ENCODE assay signal across 24 cellular contexts in the genomic region with DNA sequence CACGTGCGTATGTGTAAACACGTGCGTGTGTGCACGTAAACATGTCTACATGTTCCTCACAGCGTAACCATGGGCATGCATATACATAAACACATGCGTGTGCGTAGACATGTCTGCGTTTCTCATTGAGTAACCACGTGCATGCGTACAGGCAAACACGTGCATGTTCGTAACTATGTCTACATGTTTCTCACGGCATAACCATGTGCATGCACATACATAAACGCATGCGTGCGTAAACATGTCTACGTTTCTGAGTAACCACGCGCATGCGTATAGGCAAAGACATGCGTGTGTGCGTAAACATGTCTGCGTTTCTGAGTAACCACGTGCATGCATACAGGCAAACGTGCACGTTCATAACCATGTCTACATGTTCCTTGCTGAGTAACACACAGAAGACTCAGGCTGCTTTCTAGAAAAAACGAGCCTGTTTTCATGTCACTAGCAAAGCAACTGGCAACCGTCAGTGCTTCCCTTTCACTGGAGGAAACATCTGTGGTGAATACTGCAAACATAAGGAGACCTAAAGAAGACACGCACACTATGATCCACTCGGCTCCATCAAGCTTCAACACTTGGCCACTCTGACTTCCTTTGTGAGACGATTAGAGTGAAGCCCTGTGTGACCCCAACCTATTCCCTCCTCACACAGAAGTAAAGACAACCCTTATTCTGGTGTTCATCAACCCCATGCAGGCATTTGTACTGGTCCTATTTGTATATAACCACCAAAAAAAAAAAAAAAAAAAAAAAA. TPM values are rescaled to one million over a fixed set of nuclear protein-coding genes. Genes with fewer than 3 reads are reported as not detected.
DNase-seq lines count a peak whose midpoint lies in the region; ATAC-seq and TF ChIP-seq lines count a peak whose summit lies in the region.
"Had no signal": no experiment of that assay in that cellular context is flagged by ENCODE, and none has a peak within 500 bp of the region (broad histone marks: within the 10 kb centered on the region; RNA-seq: fewer than 3 reads in every experiment).

No MANE protein-coding gene starts in this region.

- DNase-seq in CMK (ENCODE audit: low read depth) (peak; percentile 51), Kasumi-1 (lab: John Stamatoyannopoulos, UW) (peak; percentile 88 to 90), dermis blood vessel endothelial cell (peak; percentile 49), neuronal stem cell (ENCODE audit: low spot score) (no peak), ecto neural progenitor cell (ENCODE audit: low spot score) (no peak), prostate gland (ENCODE audit: low spot score) (no peak)
- DNase-seq: CD8-positive, alpha-beta T cell; DMS79; GM23248; HCEC 1CT; Karpas-422; MG63; NCI-H1048; NCI-H1436; NCI-H2029 treated with DMSO at 0.1 percent for 48 hours; NCI-H2171 treated with DMSO at 0.1 percent for 48 hours; NCI-H446 treated with DMSO at 0.1 percent for 48 hours; NCI-H69; SW 1271 had no signal

- H3K4ac ChIP-seq in neuronal stem cell (ENCODE audit: low read length) = no peak overlapping the region

- no peaks in the 10 kb centered on the region for H3K79me1 ChIP-seq in neuronal stem cell (ENCODE audit: low read depth, low read length)

- TF ChIP-seq POLR2A in gastroesophageal sphincter (IDR thresholded peaks at IDR 0.05) (no peak), prostate gland (IDR thresholded peaks at IDR 0.05) (no peak)

- TF ChIP-seq EP300 in gastroesophageal sphincter (IDR thresholded peaks at IDR 0.05) = no peak

- H3K36me3 ChIP-seq in neuronal stem cell (replicated peaks in 1 of 2; ENCODE audit: control insufficient read depth in 2 of 2, insufficient read depth in 2 of 2, low read length in 2 of 2) (peaks cover 60 to 99% of the 10 kb centered on the region in 2 donors), gastroesophageal sphincter (peaks cover 0 to 100% of the 10 kb centered on the region in 2 donors), prostate gland (peaks cover 10 to 14% of the 10 kb centered on the region in 2 donors)

- H2BK12ac ChIP-seq in neuronal stem cell (ENCODE audit: low read length) = no peak overlapping the region

- no peak overlapping the region for H3K4me2 ChIP-seq in neuronal stem cell (ENCODE audit: insufficient read depth, low read length, poor library complexity, severe bottlenecking)

- H3K27ac ChIP-seq in neuronal stem cell (replicated peaks; ENCODE audit: low read length) = no peak overlapping the region
- no peak overlapping the region for H3K27ac ChIP-seq in gastroesophageal sphincter
- no peak overlapping the region for H3K27ac ChIP-seq in prostate gland
- H3K27ac ChIP-seq: GM23248, Peyer's patch had no signal

- no peak overlapping the region for H2BK120ac ChIP-seq in neuronal stem cell (ENCODE audit: low read depth, low read length)

- no peak overlapping the region for H2BK5ac ChIP-seq in neuronal stem cell (ENCODE audit: low read length)

- H3K14ac ChIP-seq in neuronal stem cell (ENCODE audit: low read length) = no peak overlapping the region

- no peak overlapping the region for H3K9ac ChIP-seq in neuronal stem cell (ENCODE audit: low read depth, low read length, poor library complexity)
- H3K9ac ChIP-seq: GM23248 had no signal

- H3K27me3 ChIP-seq in neuronal stem cell (ENCODE audit: control insufficient read depth in 3 of 3, insufficient read depth in 3 of 3, low read depth in 1 of 3, low read length in 3 of 3) = no peaks in the 10 kb centered on the region
- H3K27me3 ChIP-seq in gastroesophageal sphincter = no peaks in the 10 kb centered on the region
- H3K27me3 ChIP-seq in prostate gland (replicated peaks; ENCODE audit: insufficient read depth) = no peaks in the 10 kb centered on the region
- H3K27me3 ChIP-seq: MG63, Peyer's patch had no signal

- no peak for TF ChIP-seq CTCF in gastroesophageal sphincter (IDR thresholded peaks at IDR 0.05)
- no peak for TF ChIP-seq CTCF in prostate gland (IDR thresholded peaks at IDR 0.05)

- H2AFZ ChIP-seq in neuronal stem cell (ENCODE audit: low read length) = no peak overlapping the region
- H2AFZ ChIP-seq: GM23248 had no signal

- no CpG with 5 or more reads among the region's 32 CpGs for WGBS in neuronal stem cell (ENCODE audit: extremely low coverage in 2 of 2, insufficient read length in 2 of 2, insufficient replicate concordance in 1 of 2), 2 donors
- 87 to 95% methylated on average over 20 to 31 of the region's 32 CpGs for WGBS in gastroesophageal sphincter (ENCODE audit: low coverage in 1 of 2), 2 donors
- WGBS in prostate gland = 94% methylated on average over 32 of the region's 32 CpGs

- H4K91ac ChIP-seq in neuronal stem cell (ENCODE audit: low read depth, low read length, poor library complexity) = no peak overlapping the region

- peak overlapping the region; percentile 15 for H3K23ac ChIP-seq in neuronal stem cell (ENCODE audit: low read depth, low read length, poor library complexity)

- peak overlapping the region in 1 of 2 donors; percentile 49 for H3K4me3 ChIP-seq in neuronal stem cell (ENCODE audit: low read length in 2 of 2)
- no peak overlapping the region for H3K4me3 ChIP-seq in gastroesophageal sphincter
- H3K4me3 ChIP-seq in prostate gland = no peak overlapping the region
- H3K4me3 ChIP-seq: GM23248, MG63, Peyer's patch had no signal

- no peak overlapping the region for H2AK5ac ChIP-seq in neuronal stem cell (ENCODE audit: low read depth, low read length)

- no peak overlapping the region for H2BK15ac ChIP-seq in neuronal stem cell (ENCODE audit: low read length)

- H4K8ac ChIP-seq in neuronal stem cell (ENCODE audit: low read depth, low read length) = no peak overlapping the region

- ATAC-seq in gastroesophageal sphincter (no peak), GM21515 (IDR thresholded peaks at IDR 0.05; ENCODE audit: unreplicated experiment) (no peak)
- ATAC-seq: CD8-positive, alpha-beta T cell had no signal

- H3K4me1 ChIP-seq in neuronal stem cell (ENCODE audit: control insufficient read depth in 2 of 2, insufficient read depth in 1 of 2, low read depth in 1 of 2, low read length in 2 of 2) (no peaks in the 10 kb centered on the region), gastroesophageal sphincter (no peaks in the 10 kb centered on the region), prostate gland (replicated peaks) (no peaks in the 10 kb centered on the region)
- H3K4me1 ChIP-seq: Peyer's patch had no signal

- H3K9me3 ChIP-seq in neuronal stem cell (replicated peaks in 1 of 2; ENCODE audit: control insufficient read depth in 2 of 2, insufficient read depth in 1 of 2, low read depth in 1 of 2, low read length in 2 of 2) = peaks cover 0 to 3% of the 10 kb centered on the region in 2 donors
- no peaks in the 10 kb centered on the region for H3K9me3 ChIP-seq in gastroesophageal sphincter
- no peaks in the 10 kb centered on the region for H3K9me3 ChIP-seq in prostate gland
- H3K9me3 ChIP-seq: MG63, Peyer's patch had no signal

- intact Hi-C loops in prostate gland (cut with DNase I) = no loop called here

- no peak overlapping the region for H3K18ac ChIP-seq in neuronal stem cell (ENCODE audit: low read length)

RNA-seq across cellular contexts. Expression of gene POLE, which starts 28.8 kb away (rescaled TPM):
- total RNA-seq in dermis blood vessel endothelial cell (32.5 and 39.7 TPM in 2 replicates), gastroesophageal sphincter (10 to 100 TPM in 3 of 4 donors, 1 to 10 TPM in 1; 7.2 to 63.8 (median 23.3) TPM), prostate gland (10 to 100 TPM; 41.8 to 65.4 TPM)
- 34.0 TPM for polyA plus RNA-seq in neuronal stem cell (2013, experiment 1 of 2)
- 33.7 TPM for polyA plus RNA-seq in neuronal stem cell (2013, experiment 2 of 2)

RNA-seq across cellular contexts. Expression of gene PXMP2, which starts 29.1 kb away (rescaled TPM):
- 27.3 and 34.4 TPM in 2 replicates for total RNA-seq in dermis blood vessel endothelial cell
- polyA plus RNA-seq in neuronal stem cell (2013, experiment 1 of 2) = 19.8 TPM
- polyA plus RNA-seq in neuronal stem cell (2013, experiment 2 of 2) = 22.6 TPM
- total RNA-seq in gastroesophageal sphincter = 10 to 100 TPM; 31.9 to 68.8 (median 55.4) TPM
- 100 to 1,000 TPM in 1 of 2 donors, 10 to 100 TPM in 1; 25.7 to 107 TPM for total RNA-seq in prostate gland

RNA-seq across cellular contexts. Expression of gene P2RX2, which starts 39.8 kb away (rescaled TPM):
- total RNA-seq in dermis blood vessel endothelial cell = 0.17 TPM in 1 of 2 replicates, not detected in the other
- 0.14 TPM for polyA plus RNA-seq in neuronal stem cell (2013, experiment 1 of 2)
- polyA plus RNA-seq in neuronal stem cell (2013, experiment 2 of 2) = 0.11 TPM
- total RNA-seq in gastroesophageal sphincter = 1 to 10 TPM in 3 of 4 donors, under 1 TPM in 1; 0.47 to 3.9 (median 3.3) TPM
- 1 to 10 TPM in 1 of 2 donors, under 1 TPM in 1; 0.32 to 8.2 TPM for total RNA-seq in prostate gland
- total RNA-seq: CD8-positive, alpha-beta T cell; GM23248; SK-MEL-5 had no signal
- polyA plus RNA-seq: BJ, GM23248 had no signal

RNA-seq across cellular contexts. Expression of gene LRCOL1, which starts 47.9 kb away (rescaled TPM):
- total RNA-seq in dermis blood vessel endothelial cell (3.2 and 6.6 TPM in 2 replicates), gastroesophageal sphincter (not detected), prostate gland (under 1 TPM in 1 of 2 donors, not detected in 1; 0.68 TPM)
- 0.46 TPM for polyA plus RNA-seq in neuronal stem cell (2013, experiment 1 of 2)
- polyA plus RNA-seq in neuronal stem cell (2013, experiment 2 of 2) = 0.55 TPM
- total RNA-seq: CD8-positive, alpha-beta T cell; GM23248; Peyer's patch; SK-MEL-5 had no signal
- polyA plus RNA-seq: GM23248 had no signal

RNA-seq across cellular contexts. Expression of gene PGAM5, which starts 52.3 kb away (rescaled TPM):
- 63.3 and 73.5 TPM in 2 replicates for total RNA-seq in dermis blood vessel endothelial cell
- polyA plus RNA-seq in neuronal stem cell (2013, experiment 1 of 2) = 33.9 TPM
- 34.5 TPM for polyA plus RNA-seq in neuronal stem cell (2013, experiment 2 of 2)
- total RNA-seq in gastroesophageal sphincter = 10 to 100 TPM; 23.8 to 29.6 (median 26.1) TPM
- 10 to 100 TPM; 37.4 to 41.4 TPM for total RNA-seq in prostate gland

Comparison
In these comparisons a context has a peak if more than half of its experiments do, and no peak if none do; other contexts are left out.
1. DNase-seq: peak in CMK (single experiment), Kasumi-1 (2 of 2) and dermis blood vessel endothelial cell (single experiment); none in neuronal stem cell (single experiment), ecto neural progenitor cell (single experiment) and prostate gland (single experiment).